8 cellular contexts compared by ENCODE assay signal in the genomic region with DNA sequence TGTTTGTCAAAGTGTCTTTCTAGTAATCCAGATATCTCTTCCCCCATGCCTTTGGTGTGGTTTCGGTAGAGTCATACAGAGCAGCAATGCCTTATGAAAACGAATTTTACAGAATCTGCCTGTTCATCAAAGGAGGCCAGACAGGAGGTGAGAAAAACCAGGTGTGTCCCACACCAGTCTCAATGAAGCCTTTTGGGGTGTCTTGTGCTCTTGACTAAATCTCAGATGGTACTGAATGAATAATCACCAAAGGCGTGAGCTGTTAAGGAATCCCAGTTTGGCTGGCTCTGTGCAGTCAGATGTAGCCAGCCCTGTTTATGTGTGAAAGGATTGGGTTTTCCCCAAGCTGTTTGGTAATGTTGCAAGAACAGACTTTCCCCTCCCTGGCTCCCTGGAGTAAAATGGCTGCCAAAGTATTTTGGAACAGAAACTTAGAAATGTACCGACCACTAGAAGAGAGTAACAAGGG.
DNase-seq lines count a peak whose midpoint lies in the region; ATAC-seq and TF ChIP-seq lines count a peak whose summit lies in the region.

No MANE protein-coding gene starts in this region.

- H3K4me3 ChIP-seq in kidney epithelial cell (ENCODE audit: low read depth, low read length): no peak overlapping the region
- no peak overlapping the region for H3K4me3 ChIP-seq in endodermal cell (ENCODE audit: low read length)
- H3K4me3 ChIP-seq in MM.1S (ENCODE audit: low read length): no peak overlapping the region

- H3K4me2 ChIP-seq in MM.1S (ENCODE audit: low read depth, low read length): no peak overlapping the region

- WGBS in endodermal cell (ENCODE audit: insufficient coverage in 1 of 2, insufficient read length in 1 of 2), 2 experiments: 90 to 93% methylated on average over 3 to 4 of the region's 4 CpGs

- H3K4me1 Mint-ChIP-seq in activated T-cell treated with anti-CD3 and anti-CD28 coated beads, Interleukin-2, amount 50 U/mL, for 24 hours (ENCODE audit: low read depth): peaks cover 43% of the 10 kb centered on the region
- H3K4me1 Mint-ChIP-seq in stimulated activated naive CD8-positive, alpha-beta T cell treated with anti-CD3 and anti-CD28 coated beads, Interleukin-15, amount 100 ng/mL, for 72 hours: peaks cover 42% of the 10 kb centered on the region
- peaks cover 13% of the 10 kb centered on the region for H3K4me1 Mint-ChIP-seq in endodermal cell

- ATAC-seq in GM18868 (IDR thresholded peaks at IDR 0.05; ENCODE audit: unreplicated experiment) (peak; percentile 94), HG03039 (IDR thresholded peaks at IDR 0.05; ENCODE audit: unreplicated experiment) (peak; percentile 94)
- peak; percentile 98 for ATAC-seq in stimulated activated naive CD8-positive, alpha-beta T cell treated with anti-CD3 and anti-CD28 coated beads, Interleukin-15, amount 100 ng/mL, for 72 hours

- no peaks in the 10 kb centered on the region for H3K9me3 Mint-ChIP-seq in activated T-cell treated with anti-CD3 and anti-CD28 coated beads, Interleukin-2, amount 50 U/mL, for 24 hours
- H3K9me3 Mint-ChIP-seq in stimulated activated naive CD8-positive, alpha-beta T cell treated with anti-CD3 and anti-CD28 coated beads, Interleukin-15, amount 100 ng/mL, for 72 hours: peaks cover 5 to 7% of the 10 kb centered on the region in 2 donors
- no peaks in the 10 kb centered on the region for H3K9me3 Mint-ChIP-seq in endodermal cell

- no peak overlapping the region for H3K27ac ChIP-seq in endodermal cell (ENCODE audit: low read depth, low read length)
- no peak overlapping the region for H3K27ac ChIP-seq in MM.1S (ENCODE audit: low read length)

- TF ChIP-seq CTCF in kidney epithelial cell (IDR thresholded peaks at IDR 0.05; ENCODE audit: insufficient read depth, low read length, poor library complexity, severe bottlenecking) (no peak), endodermal cell (conservative IDR thresholded peaks at IDR 0.05) (no peak), MM.1S (IDR thresholded peaks at IDR 0.05; ENCODE audit: low read length) (no peak)

- H3K27me3 Mint-ChIP-seq in activated T-cell treated with anti-CD3 and anti-CD28 coated beads, Interleukin-2, amount 50 U/mL, for 24 hours: peaks cover 62% of the 10 kb centered on the region
- H3K27me3 Mint-ChIP-seq in stimulated activated naive CD8-positive, alpha-beta T cell treated with anti-CD3 and anti-CD28 coated beads, Interleukin-15, amount 100 ng/mL, for 72 hours: peaks cover 47% of the 10 kb centered on the region
- H3K27me3 Mint-ChIP-seq in endodermal cell (ENCODE audit: insufficient read depth): no peaks in the 10 kb centered on the region

- H3K27me3 ChIP-seq in kidney epithelial cell (ENCODE audit: control insufficient read depth, insufficient read depth, low read length) (no peaks in the 10 kb centered on the region), endodermal cell (ENCODE audit: control insufficient read depth, insufficient read depth, low read length, poor library complexity, severe bottlenecking) (no peaks in the 10 kb centered on the region), MM.1S (replicated peaks; ENCODE audit: insufficient read depth, low read length) (no peaks in the 10 kb centered on the region)

- H4K20me1 ChIP-seq in MM.1S (ENCODE audit: insufficient read depth, low read length): no peaks in the 10 kb centered on the region

- no peaks in the 10 kb centered on the region for H3K36me3 Mint-ChIP-seq in activated T-cell treated with anti-CD3 and anti-CD28 coated beads, Interleukin-2, amount 50 U/mL, for 24 hours (ENCODE audit: low read depth)
- no peaks in the 10 kb centered on the region for H3K36me3 Mint-ChIP-seq in endodermal cell (ENCODE audit: low read depth)

- no peaks in the 10 kb centered on the region for H3K79me2 ChIP-seq in MM.1S (ENCODE audit: low read length)

- H3K9me2 ChIP-seq in MM.1S (replicated peaks; ENCODE audit: insufficient read depth, low read length): no peaks in the 10 kb centered on the region

- peak; percentile 46 for DNase-seq in activated T-cell treated with anti-CD3 and anti-CD28 coated beads, Interleukin-2, amount 50 U/mL, for 24 hours
- DNase-seq in kidney epithelial cell (ENCODE audit: low read depth): peak; percentile 72
- DNase-seq in stimulated activated naive CD8-positive, alpha-beta T cell treated with anti-CD3 and anti-CD28 coated beads, Interleukin-15, amount 100 ng/mL, for 72 hours: peak; percentile 74 to 87
- DNase-seq in endodermal cell: no peak
- no peak for DNase-seq in cerebellum (ENCODE audit: low spot score)
- DNase-seq in MM.1S: no peak

- H3K4me3 Mint-ChIP-seq in activated T-cell treated with anti-CD3 and anti-CD28 coated beads, Interleukin-2, amount 50 U/mL, for 24 hours: no peak overlapping the region
- H3K4me3 Mint-ChIP-seq in stimulated activated naive CD8-positive, alpha-beta T cell treated with anti-CD3 and anti-CD28 coated beads, Interleukin-15, amount 100 ng/mL, for 72 hours: peak overlapping the region; percentile 34 to 49
- H3K4me3 Mint-ChIP-seq in endodermal cell: no peak overlapping the region

- H3K4me1 ChIP-seq in endodermal cell (ENCODE audit: control insufficient read depth, insufficient read depth, low read length) (no peaks in the 10 kb centered on the region), MM.1S (ENCODE audit: low read length) (no peaks in the 10 kb centered on the region)

- peak overlapping the region; percentile 31 for H3K27ac Mint-ChIP-seq in activated T-cell treated with anti-CD3 and anti-CD28 coated beads, Interleukin-2, amount 50 U/mL, for 24 hours
- H3K27ac Mint-ChIP-seq in stimulated activated naive CD8-positive, alpha-beta T cell treated with anti-CD3 and anti-CD28 coated beads, Interleukin-15, amount 100 ng/mL, for 72 hours: peak overlapping the region; percentile 60 to 96
- no peak overlapping the region for H3K27ac Mint-ChIP-seq in endodermal cell

- H2AFZ ChIP-seq in MM.1S (ENCODE audit: low read length): no peak overlapping the region

- no peaks in the 10 kb centered on the region for H3K36me3 ChIP-seq in kidney epithelial cell (ENCODE audit: control insufficient read depth, insufficient read depth, low read length)
- no peaks in the 10 kb centered on the region for H3K36me3 ChIP-seq in endodermal cell (ENCODE audit: control insufficient read depth, insufficient read depth, low read length)
- no peaks in the 10 kb centered on the region for H3K36me3 ChIP-seq in MM.1S (replicated peaks; ENCODE audit: insufficient read depth, low read length)

- H3K9me3 ChIP-seq in endodermal cell (ENCODE audit: control insufficient read depth, low read length): no peaks in the 10 kb centered on the region
- H3K9me3 ChIP-seq in MM.1S (replicated peaks; ENCODE audit: insufficient read depth, low read length): no peaks in the 10 kb centered on the region

- H3K9ac ChIP-seq in endodermal cell (ENCODE audit: extremely low read depth, low read length, poor library complexity, severe bottlenecking): no peak overlapping the region
- no peak overlapping the region for H3K9ac ChIP-seq in MM.1S (ENCODE audit: low read length)

- no peaks in the 10 kb centered on the region for H3F3A ChIP-seq in MM.1S (ENCODE audit: insufficient read depth, low read length)

Comparison
In these comparisons a context has a peak if more than half of its experiments do, and no peak if none do; other contexts are left out.
1. DNase-seq: peak in activated T-cell treated with anti-CD3 and anti-CD28 coated beads, Interleukin-2, amount 50 U/mL, for 24 hours (single experiment), kidney epithelial cell (single experiment) and stimulated activated naive CD8-positive, alpha-beta T cell treated with anti-CD3 and anti-CD28 coated beads, Interleukin-15, amount 100 ng/mL, for 72 hours (2 of 2); none in endodermal cell (single experiment), cerebellum (single experiment) and MM.1S (single experiment).
2. H3K4me3 Mint-ChIP-seq: peak in stimulated activated naive CD8-positive, alpha-beta T cell treated with anti-CD3 and anti-CD28 coated beads, Interleukin-15, amount 100 ng/mL, for 72 hours (2 of 2); none in activated T-cell treated with anti-CD3 and anti-CD28 coated beads, Interleukin-2, amount 50 U/mL, for 24 hours (single experiment) and endodermal cell (single experiment).
3. Peak in every context shown above with its lines, with median percentiles within 50 percentile points of each other: ATAC-seq.